In genomic region chr18:50656841-50657470, GRCh38 we compare ENCODE assay signal across 34 cellular contexts.
DNase-seq lines count a peak whose midpoint lies in the region; ATAC-seq, FAIRE-seq and TF ChIP-seq lines count a peak whose summit lies in the region.
"Had no signal": no experiment of that assay in that cellular context is flagged by ENCODE, and none has a peak within 500 bp of the region (broad histone marks: within the 10 kb centered on the region; RNA-seq: fewer than 3 reads in every experiment).

No MANE protein-coding gene starts in this region.

- 47% methylated on average over 6 of the region's 8 CpGs for WGBS in HepG2 (ENCODE audit: low lambda C conversion rate)
- WGBS in right lobe of liver (ENCODE audit: insufficient coverage, low coverage, low lambda C conversion rate, missing lambda C conversion rate): 76% methylated on average over 8 of the region's 8 CpGs
- 57 to 76% (median 67%) methylated on average over 7 to 8 of the region's 8 CpGs for WGBS in heart left ventricle, 4 donors
- 26 to 33% (median 29%) methylated on average over 8 of the region's 8 CpGs for WGBS in psoas muscle, 3 donors

- H3K27ac ChIP-seq in HepG2 (ENCODE audit: extremely low read length, insufficient read depth, low read length): no peak overlapping the region
- no peak overlapping the region for H3K27ac ChIP-seq in right lobe of liver
- H3K27ac ChIP-seq in heart left ventricle: peak overlapping the region; percentile 7 to 98 (median 90)
- H3K27ac ChIP-seq in psoas muscle: peak overlapping the region; percentile 79
- H3K27ac ChIP-seq: A549, RWPE1, testis, vagina had no signal

- FAIRE-seq in HepG2 (lab: Jason Lieb, UNC): no peak
- FAIRE-seq: A549 had no signal

- no peaks in the 10 kb centered on the region for H3K79me2 ChIP-seq in HepG2 (ENCODE audit: insufficient read depth, low read length)

- no peaks in the 10 kb centered on the region for H4K20me1 ChIP-seq in HepG2 (ENCODE audit: insufficient read depth, low read length)

- no peaks in the 10 kb centered on the region for H3K36me3 ChIP-seq in HepG2 (replicated peaks in 1 of 2; ENCODE audit: control insufficient read depth in 1 of 2, insufficient read depth in 2 of 2, low read length in 2 of 2)
- no peaks in the 10 kb centered on the region for H3K36me3 ChIP-seq in right lobe of liver
- no peaks in the 10 kb centered on the region for H3K36me3 ChIP-seq in heart left ventricle
- no peaks in the 10 kb centered on the region for H3K36me3 ChIP-seq in psoas muscle (ENCODE audit: insufficient read depth in 1 of 2, low read depth in 1 of 2)
- H3K36me3 ChIP-seq: vagina had no signal

- no peak for TF ChIP-seq POLR2A in HepG2 (IDR thresholded peaks at IDR 0.05; ENCODE audit: insufficient read depth in 1 of 2, low read depth in 2 of 2, low read length in 2 of 2)
- TF ChIP-seq POLR2A in right lobe of liver (IDR thresholded peaks at IDR 0.05): no peak
- no peak for TF ChIP-seq POLR2A in heart left ventricle (IDR thresholded peaks at IDR 0.05)

- H3K27me3 Mint-ChIP-seq in glutamatergic neuron (ENCODE audit: unreplicated experiment): peaks cover 6% of the 10 kb centered on the region
- H3K27me3 Mint-ChIP-seq: activated CD4-positive, alpha-beta memory T cell treated with anti-CD3 and anti-CD28 coated beads, Interleukin-2, amount 10 ng/mL, durations not matched to agents 7 days and 5 days had no signal

- no peaks in the 10 kb centered on the region for H3K36me3 Mint-ChIP-seq in glutamatergic neuron (ENCODE audit: unreplicated experiment)
- H3K36me3 Mint-ChIP-seq: activated naive CD8-positive, alpha-beta T cell treated with anti-CD3 and anti-CD28 coated beads for 36 hours; CD8-positive, alpha-beta T cell; IgD-negative memory B cell; immature natural killer cell; stimulated activated naive B cell treated with anti-CD40 and anti-IgM and Interleukin-4, amounts not matched to agents 10 μg/mL and 1 μg/mL and 100 μg/mL, for 72 hours had no signal

- TF ChIP-seq CTCF in HepG2 (CRISPR knock-in tag; IDR thresholded peaks at IDR 0.05) (no peak), right lobe of liver (IDR thresholded peaks at IDR 0.05) (no peak), heart left ventricle (IDR thresholded peaks at IDR 0.05) (no peak), psoas muscle (IDR thresholded peaks at IDR 0.05) (no peak), glutamatergic neuron (IDR thresholded peaks at IDR 0.05; ENCODE audit: partially characterized antibody, unreplicated experiment) (no peak)

- H3K4me1 Mint-ChIP-seq in glutamatergic neuron (ENCODE audit: low read depth, unreplicated experiment): peaks cover 7% of the 10 kb centered on the region
- H3K4me1 Mint-ChIP-seq: activated CD4-positive, alpha-beta memory T cell treated with anti-CD3 and anti-CD28 coated beads, Interleukin-2, amount 10 ng/mL, durations not matched to agents 7 days and 5 days; activated naive CD8-positive, alpha-beta T cell treated with anti-CD3 and anti-CD28 coated beads for 36 hours; IgD-negative memory B cell; immature natural killer cell; naive thymus-derived CD4-positive, alpha-beta T cell; stimulated activated naive B cell treated with anti-CD40 and anti-IgM and Interleukin-4, amounts not matched to agents 10 μg/mL and 1 μg/mL and 100 μg/mL, for 72 hours had no signal

- H2AFZ ChIP-seq in HepG2 (ENCODE audit: low read length): no peak overlapping the region

- H3K4me3 ChIP-seq in HepG2 (replicated peaks in 1 of 3; ENCODE audit: insufficient read depth in 1 of 3, low read depth in 2 of 3, low read length in 3 of 3): no peak overlapping the region
- H3K4me3 ChIP-seq in right lobe of liver: no peak overlapping the region
- no peak overlapping the region for H3K4me3 ChIP-seq in heart left ventricle
- no peak overlapping the region for H3K4me3 ChIP-seq in psoas muscle
- H3K4me3 ChIP-seq: A549, testis, vagina had no signal

- no TSS peak for BruUV-seq in HepG2 (replicated peaks; lab: Mats Ljungman, UMichigan)

- in situ Hi-C loops in HepG2 (cut with HindIII; ENCODE audit: extremely low pct_ligation_motif_present, low pct_unique_long_range_greater_than_20kb): no loop called here

- H3K4me1 ChIP-seq in HepG2 (ENCODE audit: insufficient read depth, low read length) (peaks cover 18% of the 10 kb centered on the region), right lobe of liver (peaks cover 0 to 15% (median 0%) of the 10 kb centered on the region in 4 donors), heart left ventricle (peaks cover 0 to 70% (median 34%) of the 10 kb centered on the region in 12 donors), psoas muscle (peaks cover 26% of the 10 kb centered on the region)
- H3K4me1 ChIP-seq: A549, vagina had no signal

- no peak overlapping the region for H3K9ac ChIP-seq in HepG2 (ENCODE audit: insufficient read depth, low read depth, low read length)
- H3K9ac ChIP-seq: SK-N-SH had no signal

- DNase-seq in HepG2 (ENCODE audit: low spot score): no peak
- no peak for DNase-seq in right lobe of liver
- no peak for DNase-seq in heart left ventricle
- no peak for DNase-seq in psoas muscle
- no peak for DNase-seq in NOMO-1 (lab: John Stamatoyannopoulos, UW; ENCODE audit: unreplicated experiment in 2 of 2)
- DNase-seq in glutamatergic neuron: no peak
- no peak for DNase-seq in DMS153 (lab: John Stamatoyannopoulos, UW)
- DNase-seq in NCI-H1092 treated with DMSO at 0.1 percent for 48 hours (lab: John Stamatoyannopoulos, UW): no peak
- DNase-seq: activated CD4-positive, alpha-beta memory T cell treated with anti-CD3 and anti-CD28 coated beads, Interleukin-2, amount 10 ng/mL, durations not matched to agents 7 days and 5 days; activated CD4-positive, CD25-positive, alpha-beta regulatory T cell treated with anti-CD3 and anti-CD28 coated beads, Interleukin-2, amount 50 U/mL, for 72 hours; activated naive CD8-positive, alpha-beta T cell treated with anti-CD3 and anti-CD28 coated beads for 36 hours; AML-193; CD8-positive, alpha-beta T cell; cortex of kidney; DMS 273 treated with DMSO at 0.1 percent for 48 hours; foreskin melanocyte; GOT3; hypothalamus; immature natural killer cell; left colon; mesenchymal stem cell; naive thymus-derived CD4-positive, alpha-beta T cell; NCI-H1436 treated with DMSO at 0.1 percent for 48 hours; NCI-H2107; NCI-H774; SK-N-SH; stimulated activated CD4-positive, alpha-beta T cell treated with anti-CD3 and anti-CD28 coated beads, Interleukin-4, amount 100 ng/mL, for 4 hours; stimulated activated naive B cell treated with anti-CD40 and anti-IgM and Interleukin-4, amounts not matched to agents 10 μg/mL and 1 μg/mL and 100 μg/mL, for 72 hours; testis had no signal

- intact Hi-C loops in HepG2 (cut with micrococcal nuclease; ENCODE audit: unreplicated experiment) (loop anchor here (1.0 kb wide), 1 partner anchor 18 kb away; no protein-coding TSS in a partner anchor), right lobe of liver (cut with DNase I) (no loop called here), heart left ventricle (cut with DNase I) (loop anchor here in 3 of 10 donors (5.0 to 10.0 kb wide), 4 partner anchors 68 to 128 kb away; no protein-coding TSS in a partner anchor), psoas muscle (cut with DNase I) (no loop called here)

- POLR2A ChIA-PET in HepG2 (lab: Yijun Ruan, JAX): no interaction called here

- TF ChIP-seq EP300 in HepG2 (IDR thresholded peaks at IDR 0.05; ENCODE audit: low read depth in 2 of 2, low read length in 2 of 2): no peak
- no peak for TF ChIP-seq EP300 in HepG2 (CRISPR knock-in tag; IDR thresholded peaks at IDR 0.05; ENCODE audit: borderline replicate concordance)

- H3K9me3 ChIP-seq in HepG2 (ENCODE audit: low read length) (peaks cover 3% of the 10 kb centered on the region), right lobe of liver (no peaks in the 10 kb centered on the region), heart left ventricle (peaks cover 0 to 6% (median 0%) of the 10 kb centered on the region in 12 donors), psoas muscle (no peaks in the 10 kb centered on the region)
- H3K9me3 ChIP-seq: testis, vagina had no signal

- ATAC-seq in HepG2: no peak
- ATAC-seq in right lobe of liver: no peak
- ATAC-seq in heart left ventricle: peak in 1 of 4 donors; percentile 32
- peak; percentile 38 to 58 (median 48) for ATAC-seq in psoas muscle
- ATAC-seq: A549; CD8-positive, alpha-beta T cell; left colon; naive thymus-derived CD4-positive, alpha-beta T cell; stimulated activated naive B cell treated with anti-CD40 and anti-IgM and Interleukin-4, amounts not matched to agents 10 μg/mL and 1 μg/mL and 100 μg/mL, for 72 hours had no signal

- no peak for TF ChIP-seq RAD21 in HepG2 (CRISPR knock-in tag; IDR thresholded peaks at IDR 0.05)

- H3K9me3 Mint-ChIP-seq in glutamatergic neuron (ENCODE audit: unreplicated experiment): peaks cover 5% of the 10 kb centered on the region

- H3K4me3 Mint-ChIP-seq in glutamatergic neuron (ENCODE audit: unreplicated experiment): no peak overlapping the region
- H3K4me3 Mint-ChIP-seq: activated CD4-positive, alpha-beta memory T cell treated with anti-CD3 and anti-CD28 coated beads, Interleukin-2, amount 10 ng/mL, durations not matched to agents 7 days and 5 days; activated naive CD8-positive, alpha-beta T cell treated with anti-CD3 and anti-CD28 coated beads for 36 hours; CD8-positive, alpha-beta T cell; IgD-negative memory B cell; immature natural killer cell; naive thymus-derived CD4-positive, alpha-beta T cell; stimulated activated naive B cell treated with anti-CD40 and anti-IgM and Interleukin-4, amounts not matched to agents 10 μg/mL and 1 μg/mL and 100 μg/mL, for 72 hours; T-helper 1 cell treated with Interleukin-12 subunit alpha and Interleukin-12 subunit beta and Interleukin-4 antibody, amounts not matched to agents 30 μg/mL and 1 μg/mL, for 36 hours had no signal

- no peak overlapping the region for H3K27ac Mint-ChIP-seq in glutamatergic neuron (ENCODE audit: unreplicated experiment)
- H3K27ac Mint-ChIP-seq: activated CD4-positive, alpha-beta memory T cell treated with anti-CD3 and anti-CD28 coated beads, Interleukin-2, amount 10 ng/mL, durations not matched to agents 7 days and 5 days; activated naive CD8-positive, alpha-beta T cell treated with anti-CD3 and anti-CD28 coated beads for 36 hours; CD8-positive, alpha-beta T cell; IgD-negative memory B cell; immature natural killer cell; naive thymus-derived CD4-positive, alpha-beta T cell; stimulated activated naive B cell treated with anti-CD40 and anti-IgM and Interleukin-4, amounts not matched to agents 10 μg/mL and 1 μg/mL and 100 μg/mL, for 72 hours; T-helper 1 cell treated with Interleukin-12 subunit alpha and Interleukin-12 subunit beta and Interleukin-4 antibody, amounts not matched to agents 30 μg/mL and 1 μg/mL, for 36 hours had no signal

- peaks cover 0 to 5% of the 10 kb centered on the region in 2 experiments; a peak in 1 of 5 replicates for H3K27me3 ChIP-seq in HepG2 (ENCODE audit: control insufficient read depth in 1 of 2, insufficient read depth in 2 of 2, low read length in 2 of 2)
- no peaks in the 10 kb centered on the region for H3K27me3 ChIP-seq in right lobe of liver
- no peaks in the 10 kb centered on the region for H3K27me3 ChIP-seq in heart left ventricle
- H3K27me3 ChIP-seq in psoas muscle (ENCODE audit: insufficient read depth in 3 of 3, low read length in 2 of 3): no peaks in the 10 kb centered on the region
- H3K27me3 ChIP-seq: testis, vagina had no signal

- CTCF ChIA-PET in HepG2 (lab: Yijun Ruan, JAX; ENCODE audit: low intra/inter-chr PET ratio, low total read pairs): no interaction called here

- no peak overlapping the region for H3K4me2 ChIP-seq in HepG2 (ENCODE audit: low read depth, low read length)
- H3K4me2 ChIP-seq: A549, SK-N-SH had no signal

Comparison
In these comparisons a context has a peak if more than half of its experiments do, and no peak if none do; other contexts are left out.
1. ATAC-seq: peak in psoas muscle (4 of 4); none in HepG2 (single experiment) and right lobe of liver (0 of 4).
2. H3K27ac ChIP-seq: peak in heart left ventricle (12 of 12) and psoas muscle (single experiment); none in HepG2 (single experiment) and right lobe of liver (0 of 3).